ENCODE assay signal across 19 cellular contexts in the genomic region with DNA sequence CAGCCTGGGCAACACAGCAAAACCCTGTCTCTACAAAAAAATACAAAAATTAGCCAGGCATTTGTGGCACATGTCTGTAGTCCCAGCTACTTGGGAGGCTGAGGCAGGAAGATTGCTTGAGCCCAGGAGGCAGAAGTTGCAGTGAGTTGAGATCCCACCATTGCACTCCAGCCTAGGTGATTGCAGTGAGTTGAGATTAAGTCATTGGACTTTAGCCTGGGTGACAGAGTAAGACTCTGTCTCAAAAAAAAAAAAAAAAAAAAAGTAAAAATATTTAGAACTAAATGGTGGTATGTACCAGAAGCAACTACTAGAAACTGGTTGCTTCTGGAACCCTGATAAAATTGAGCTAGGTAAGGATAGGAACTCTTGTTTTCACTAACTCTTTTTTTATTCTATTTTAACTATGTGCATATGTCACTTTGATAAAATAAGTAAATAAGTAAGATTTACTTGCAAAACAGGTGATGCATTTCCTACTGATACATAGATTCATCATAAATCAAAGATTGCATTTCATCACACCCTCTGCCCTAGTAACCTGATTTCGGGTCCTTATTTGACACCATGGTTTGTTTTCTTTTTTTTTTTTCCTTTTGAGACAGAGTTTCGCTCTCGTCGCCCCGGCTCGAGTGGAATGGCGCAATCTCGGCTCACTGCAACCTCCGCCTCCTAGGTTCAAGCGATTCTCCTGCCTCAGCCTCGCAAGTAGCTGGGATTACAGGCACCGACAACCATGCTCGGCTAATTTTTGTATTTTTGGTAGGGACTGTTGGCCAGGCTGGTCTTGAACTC.
A peak's percentile ranks its signal among the peaks of the same experiment; 100 is the strongest.
DNase-seq lines count a peak whose midpoint lies in the region; ATAC-seq and TF ChIP-seq lines count a peak whose summit lies in the region.
"Had no signal": no experiment of that assay in that cellular context is flagged by ENCODE, and none has a peak within 500 bp of the region (broad histone marks: within the 10 kb centered on the region; RNA-seq: fewer than 3 reads in every experiment).

No MANE protein-coding gene starts in this region.

- H3K4ac ChIP-seq in IMR-90 (ENCODE audit: low read depth, low read length): no peak overlapping the region

- peaks cover 9% of the 10 kb centered on the region for H3K36me3 Mint-ChIP-seq in stimulated activated effector memory CD8-positive, alpha-beta T cell treated with anti-CD3 and anti-CD28 coated beads, Interleukin-12 subunit alpha, Interleukin-12 subunit beta, amount 100 ng/mL, for 72 hours

- no peak overlapping the region for H2BK5ac ChIP-seq in IMR-90 (ENCODE audit: low read depth, low read length, poor library complexity, severe bottlenecking)

- no peak overlapping the region for H2AK5ac ChIP-seq in IMR-90 (ENCODE audit: low read depth, low read length)

- 100% methylated on average over 4 of the region's 13 CpGs; no CpG with 5 or more reads in 1 of the 2 experiments for WGBS in IMR-90 (ENCODE audit: extremely low coverage in 2 of 2, insufficient read length in 1 of 2), 2 experiments

- POLR2A ChIA-PET in IMR-90 (lab: Charles Lee; ENCODE audit: unreplicated experiment): no interaction called here

- TF ChIP-seq POLR2A in IMR-90 (IDR thresholded peaks at IDR 0.05; ENCODE audit: low read depth, low read length): no peak

- no peak overlapping the region for H4K8ac ChIP-seq in IMR-90 (ENCODE audit: low read depth in 2 of 2, low read length in 2 of 2)

- H3K9me1 ChIP-seq in IMR-90 (ENCODE audit: insufficient read depth, low read length): peaks cover 17% of the 10 kb centered on the region

- no peak overlapping the region for H4K5ac ChIP-seq in IMR-90 (ENCODE audit: low read depth, low read length)

- peaks cover 36% of the 10 kb centered on the region; the same call in 1 of the 2 replicates for H4K20me1 ChIP-seq in IMR-90 (ENCODE audit: insufficient read depth, low read length)

- peaks cover 6% of the 10 kb centered on the region for H3K4me1 ChIP-seq in IMR-90 (ENCODE audit: control insufficient read depth, insufficient read depth, low read length)

- no peaks in the 10 kb centered on the region for H3K9me3 ChIP-seq in IMR-90 (ENCODE audit: control insufficient read depth, insufficient read depth, low read length)

- TF ChIP-seq CTCF in IMR-90 (conservative IDR thresholded peaks at IDR 0.05; ENCODE audit: low read depth, low read length): no peak
- TF ChIP-seq CTCF in VCaP (conservative IDR thresholded peaks at IDR 0.05): no peak

- dilution Hi-C loops in IMR-90 (cut with HindIII; ENCODE audit: low sequenced_read_pairs, unreplicated experiment): no loop called here

- peaks cover 24 to 71% of the 10 kb centered on the region in 2 experiments for H3K79me1 ChIP-seq in IMR-90 (ENCODE audit: low read depth in 1 of 2, low read length in 2 of 2)

- H3K27ac Mint-ChIP-seq in stimulated activated effector memory CD8-positive, alpha-beta T cell treated with anti-CD3 and anti-CD28 coated beads, Interleukin-12 subunit alpha, Interleukin-12 subunit beta, amount 100 ng/mL, for 72 hours: peak overlapping the region; percentile 68

- H3K9ac ChIP-seq in IMR-90 (ENCODE audit: low read depth, low read length): no peak overlapping the region

- H4K91ac ChIP-seq in IMR-90 (ENCODE audit: insufficient read depth, low read depth, low read length): no peak overlapping the region

- H3K27ac ChIP-seq in IMR-90 (ENCODE audit: insufficient read depth, low read length) (peak overlapping the region; percentile 13; the same call in 1 of the 2 replicates), VCaP (peak overlapping the region; percentile 41)
- H3K27ac ChIP-seq: HL-60 had no signal

- no peak overlapping the region for H2BK20ac ChIP-seq in IMR-90 (ENCODE audit: low read depth, low read length)

- H2AFZ ChIP-seq in IMR-90 (replicated peaks; ENCODE audit: low read length, poor library complexity): no peak overlapping the region

- no peaks in the 10 kb centered on the region for H3K27me3 ChIP-seq in IMR-90 (ENCODE audit: control insufficient read depth, insufficient read depth, low read length)

- H3K56ac ChIP-seq in IMR-90 (ENCODE audit: extremely low read depth, insufficient read depth, low read length): no peak overlapping the region

- peak overlapping the region; percentile 39 for H3K4me3 Mint-ChIP-seq in stimulated activated effector memory CD8-positive, alpha-beta T cell treated with anti-CD3 and anti-CD28 coated beads, Interleukin-12 subunit alpha, Interleukin-12 subunit beta, amount 100 ng/mL, for 72 hours

- no peak overlapping the region for H3K4me2 ChIP-seq in IMR-90 (ENCODE audit: low read depth, low read length)

- no peaks in the 10 kb centered on the region for H3K9me3 Mint-ChIP-seq in stimulated activated effector memory CD8-positive, alpha-beta T cell treated with anti-CD3 and anti-CD28 coated beads, Interleukin-12 subunit alpha, Interleukin-12 subunit beta, amount 100 ng/mL, for 72 hours
- H3K9me3 Mint-ChIP-seq: CD4-positive, CD25-positive, alpha-beta regulatory T cell had no signal

- intact Hi-C loops in IMR-90 (cut with micrococcal nuclease): no loop called here
- intact Hi-C loops in left colon (cut with DNase I, micrococcal nuclease): no loop called here

- ATAC-seq in IMR-90 (ENCODE audit: low read depth) (no peak), left colon (peak; percentile 46), GM21786 (IDR thresholded peaks at IDR 0.05; ENCODE audit: unreplicated experiment) (no peak), GM21367 (IDR thresholded peaks at IDR 0.05; ENCODE audit: unreplicated experiment) (no peak)
- peak; percentile 71 for ATAC-seq in stimulated activated effector memory CD8-positive, alpha-beta T cell treated with anti-CD3 and anti-CD28 coated beads, Interleukin-12 subunit alpha, Interleukin-12 subunit beta, amount 100 ng/mL, for 72 hours
- ATAC-seq: Panc1 had no signal

- H3K23ac ChIP-seq in IMR-90 (ENCODE audit: low read depth, low read length): no peak overlapping the region

- no peak overlapping the region for H2AK9ac ChIP-seq in IMR-90 (replicated peaks; ENCODE audit: low read depth, low read length, poor library complexity)

- in situ Hi-C loops in IMR-90 (cut with MboI; ENCODE audit: low sequenced_read_pairs): no loop called here

- no peak overlapping the region for H3K14ac ChIP-seq in IMR-90 (replicated peaks; ENCODE audit: low read depth, low read length)

- TF ChIP-seq RAD21 in IMR-90 (IDR thresholded peaks at IDR 0.05; ENCODE audit: low read length): no peak

- no peak overlapping the region for H3K4me3 ChIP-seq in IMR-90 (ENCODE audit: insufficient read depth, low read depth, low read length)

- DNase-seq in IMR-90: no peak
- no peak for DNase-seq in left colon
- DNase-seq in stimulated activated effector memory CD8-positive, alpha-beta T cell treated with anti-CD3 and anti-CD28 coated beads, Interleukin-12 subunit alpha, Interleukin-12 subunit beta, amount 100 ng/mL, for 72 hours (ENCODE audit: low spot score in 2 of 2): no peak
- DNase-seq in NCI-H187 treated with DMSO at 0.1 percent for 48 hours (lab: John Stamatoyannopoulos, UW): no peak
- DNase-seq: AML-193; CD4-positive, CD25-positive, alpha-beta regulatory T cell; EL; HCEC 1CT; KBM-7; NCI-H1417 treated with DMSO at 0.1 percent for 48 hours; NCI-H2029; NCI-H2171; NCI-H446 treated with DMSO at 0.1 percent for 48 hours; NCI-H774 had no signal

- H3K4me1 Mint-ChIP-seq in stimulated activated effector memory CD8-positive, alpha-beta T cell treated with anti-CD3 and anti-CD28 coated beads, Interleukin-12 subunit alpha, Interleukin-12 subunit beta, amount 100 ng/mL, for 72 hours: peaks cover 22% of the 10 kb centered on the region

- CTCF ChIA-PET in IMR-90 (lab: Yijun Ruan, JAX): interaction anchor here (0.7 kb wide), 1 partner anchor 10 kb away, joined by 4 read pairs; no protein-coding TSS in a partner anchor

- H3K18ac ChIP-seq in IMR-90 (ENCODE audit: low read depth, low read length): no peak overlapping the region

- BruUV-seq in IMR-90 (replicated peaks; lab: Mats Ljungman, UMichigan): no TSS peak

- no peak overlapping the region for H2BK120ac ChIP-seq in IMR-90 (ENCODE audit: low read depth, low read length)

- peaks cover 9% of the 10 kb centered on the region; the same call in 1 of the 2 replicates for H3K36me3 ChIP-seq in IMR-90 (ENCODE audit: control insufficient read depth, insufficient read depth, low read length)

- no peak overlapping the region for H2BK15ac ChIP-seq in IMR-90 (ENCODE audit: low read depth, low read length)

TF ChIP-seq in IMR-90, 13 proteins besides CTCF, POLR2A, EP300 and RAD21:
- TF ChIP-seq SMC3 (IDR thresholded peaks at IDR 0.05; ENCODE audit: low read depth, low read length): no peak
- TF ChIP-seq CEBPB (IDR thresholded peaks at IDR 0.05; ENCODE audit: low read depth, low read length): 0 out of 2 replicates have a peak, but pooled peaks have one; percentile 0

Comparison
In these comparisons a context has a peak if more than half of its experiments do, and no peak if none do; other contexts are left out.
1. ATAC-seq: peak in left colon (single experiment) and stimulated activated effector memory CD8-positive, alpha-beta T cell treated with anti-CD3 and anti-CD28 coated beads, Interleukin-12 subunit alpha, Interleukin-12 subunit beta, amount 100 ng/mL, for 72 hours (single experiment); none in IMR-90 (single experiment), GM21786 (single experiment) and GM21367 (single experiment).